Comparison of ENCODE assay signal across 14 cellular contexts in genomic region chr2:134927195-134927594, GRCh38. TPM values are rescaled to one million over a fixed set of nuclear protein-coding genes. Genes with fewer than 3 reads are reported as not detected.
DNase-seq lines count a peak whose midpoint lies in the region; ATAC-seq and TF ChIP-seq lines count a peak whose summit lies in the region.
"Had no signal": no experiment of that assay in that cellular context is flagged by ENCODE, and none has a peak within 500 bp of the region (broad histone marks: within the 10 kb centered on the region; RNA-seq: fewer than 3 reads in every experiment).

No MANE protein-coding gene starts in this region.

- TF ChIP-seq CTCF in CD4-positive, alpha-beta T cell (IDR thresholded peaks at IDR 0.05), result no peak
- TF ChIP-seq CTCF in cardiac fibroblast (IDR thresholded peaks at IDR 0.05; ENCODE audit: low read depth, low read length), result no peak
- TF ChIP-seq CTCF in mesothelial cell of epicardium (IDR thresholded peaks at IDR 0.05; ENCODE audit: unreplicated experiment), result no peak
- no peak for TF ChIP-seq CTCF in dorsolateral prefrontal cortex (IDR thresholded peaks at IDR 0.05 in 54 of 56, conservative IDR thresholded peaks at IDR 0.05 in 2 of 56; ENCODE audit: low read depth in 1 of 56, partially characterized antibody in 56 of 56)

- no peaks in the 10 kb centered on the region for H3K27me3 Mint-ChIP-seq in CD4-positive, alpha-beta T cell
- no peaks in the 10 kb centered on the region for H3K27me3 Mint-ChIP-seq in mesothelial cell of epicardium (ENCODE audit: low read depth)

- peak overlapping the region; percentile 39 for H3K4me3 Mint-ChIP-seq in CD4-positive, alpha-beta T cell
- no peak overlapping the region for H3K4me3 Mint-ChIP-seq in mesothelial cell of epicardium

- H3K4me3 ChIP-seq in cardiac fibroblast (replicated peaks in 1 of 2; ENCODE audit: low read depth in 2 of 2, low read length in 2 of 2) (no peak overlapping the region), dorsolateral prefrontal cortex (no peak overlapping the region)

- no peak for ATAC-seq in CD4-positive, alpha-beta T cell (ENCODE audit: poor library complexity)
- ATAC-seq: stimulated activated naive CD8-positive, alpha-beta T cell treated with anti-CD3 and anti-CD28 coated beads, Interleukin-15, Interleukin-2, amounts not matched to agents 100 U/mL and 50 U/mL, for 24 hours had no signal

- H3K9me3 Mint-ChIP-seq in CD4-positive, alpha-beta T cell, result no peaks in the 10 kb centered on the region
- H3K9me3 Mint-ChIP-seq in mesothelial cell of epicardium, result peaks cover 3% of the 10 kb centered on the region

- CTCF ChIA-PET in CD4-positive, alpha-beta T cell (lab: Charles Lee), result no interaction called here

- H3K27ac Mint-ChIP-seq in CD4-positive, alpha-beta T cell, result no peak overlapping the region
- H3K27ac Mint-ChIP-seq in mesothelial cell of epicardium, result peak overlapping the region; percentile 24

- no peak overlapping the region for H3K27ac ChIP-seq in CD4-positive, alpha-beta T cell (ENCODE audit: low read depth, low read length)
- H3K27ac ChIP-seq in dorsolateral prefrontal cortex, result peak overlapping the region in 1 of 59 donors; percentile 3
- H3K27ac ChIP-seq: parathyroid adenoma had no signal

- H3K4me1 Mint-ChIP-seq in CD4-positive, alpha-beta T cell (ENCODE audit: low read depth), result peaks cover 86% of the 10 kb centered on the region
- H3K4me1 Mint-ChIP-seq in mesothelial cell of epicardium, result peaks cover 25% of the 10 kb centered on the region

- POLR2A ChIA-PET in CD4-positive, alpha-beta T cell (lab: Charles Lee), result interaction anchor here (3.5 kb wide), 1 partner anchor 9 kb away, joined by 16 read pairs; the partner anchor contains the start of gene CCNT2

- DNase-seq in CD4-positive, alpha-beta T cell, result no peak
- DNase-seq in M059J (ENCODE audit: low read depth) (peak; percentile 50), cardiac fibroblast (ENCODE audit: low read depth in 2 of 2) (peak; percentile 22 to 48), mesothelial cell of epicardium (ENCODE audit: low spot score in 2 of 2, unreplicated experiment in 2 of 2) (no peak), DMS114 treated with DMSO at 0.1 percent for 48 hours (lab: John Stamatoyannopoulos, UW; ENCODE audit: unreplicated experiment) (no peak), amniotic stem cell (lab: John Stamatoyannopoulos, UW) (no peak), inferior parietal cortex (ENCODE audit: extremely low spot score) (no peak), dorsolateral prefrontal cortex (no peak)
- DNase-seq: activated CD4-positive, alpha-beta T cell treated with anti-CD3 and anti-CD28 coated beads for 4 hours; NCI-H1436; NCI-H69; stimulated activated CD4-positive, alpha-beta T cell treated with anti-CD3 and anti-CD28 coated beads, Interleukin-2, amount 100 ng/mL, for 48 hours; stimulated activated naive CD8-positive, alpha-beta T cell treated with anti-CD3 and anti-CD28 coated beads, Interleukin-15, Interleukin-2, amounts not matched to agents 100 U/mL and 50 U/mL, for 24 hours had no signal

- no peaks in the 10 kb centered on the region for H3K27me3 ChIP-seq in CD4-positive, alpha-beta T cell (ENCODE audit: control insufficient read depth, insufficient read depth, low read length)
- no peaks in the 10 kb centered on the region for H3K27me3 ChIP-seq in dorsolateral prefrontal cortex

- H3K36me3 Mint-ChIP-seq in CD4-positive, alpha-beta T cell (ENCODE audit: low read depth), result peaks cover 70% of the 10 kb centered on the region
- H3K36me3 Mint-ChIP-seq in mesothelial cell of epicardium, result peaks cover 11% of the 10 kb centered on the region

- no peaks in the 10 kb centered on the region for H3K9me3 ChIP-seq in CD4-positive, alpha-beta T cell (ENCODE audit: control insufficient read depth, low read length)

- intact Hi-C loops in CD4-positive, alpha-beta T cell (cut with DNase I, micrococcal nuclease), result no loop called here
- intact Hi-C loops in dorsolateral prefrontal cortex (cut with DNase I), result loop anchor here in 1 of 2 donors (10.0 kb wide), 1 partner anchor 818 kb away; the partner anchor contains the start of gene UBXN4

RNA-seq across cellular contexts. Expression of gene CCNT2, which starts 8.6 kb away (rescaled TPM):
- total RNA-seq in CD4-positive, alpha-beta T cell, result 10 to 100 TPM; 62.1 to 67.5 TPM
- 11.7 and 18.1 TPM in 2 replicates for total RNA-seq in M059J (2014; rRNA removed; shearing (Covaris generic))
- 70.0 to 70.5 TPM (median 70.3 TPM) in 3 replicates for total RNA-seq in mesothelial cell of epicardium
- total RNA-seq in dorsolateral prefrontal cortex, result 10 to 100 TPM; 37.5 to 74.9 (median 55.2) TPM

Comparison
In these comparisons a context has a peak if more than half of its experiments do, and no peak if none do; other contexts are left out.
1. DNase-seq: peak in M059J (single experiment) and cardiac fibroblast (2 of 2); none in CD4-positive, alpha-beta T cell (0 of 10), mesothelial cell of epicardium (0 of 2), DMS114 treated with DMSO at 0.1 percent for 48 hours (single experiment), amniotic stem cell (single experiment), inferior parietal cortex (single experiment) and dorsolateral prefrontal cortex (0 of 10).